1 cellular context compared by ENCODE assay signal in the genomic region with DNA sequence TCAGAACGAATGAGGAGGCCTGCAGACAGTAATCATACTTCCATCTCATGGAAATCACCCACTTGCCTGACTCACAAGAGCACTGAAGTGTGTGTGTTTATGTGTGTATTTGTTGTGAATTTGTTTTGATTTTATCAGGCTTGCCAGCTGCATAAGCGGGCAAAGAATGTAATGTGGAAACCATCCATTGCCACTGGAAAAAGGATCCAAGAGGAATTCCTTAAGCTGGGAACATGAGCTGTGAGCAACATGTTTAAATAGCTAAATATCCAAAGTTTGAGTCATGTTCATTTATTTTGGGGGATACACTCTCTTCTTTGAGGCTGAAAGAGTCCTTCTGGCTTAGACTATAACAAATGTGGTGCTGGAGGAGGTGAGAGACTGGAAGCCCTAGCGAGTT.
TF ChIP-seq lines count a peak whose summit lies in the region.

No MANE protein-coding gene starts in this region.

TF ChIP-seq in SK-N-SH, 30 proteins besides CTCF, POLR2A, EP300 and RAD21 (continued from another document):
- TF ChIP-seq YY1 (IDR thresholded peaks at IDR 0.05; ENCODE audit: low read depth) (no peak), SMC3 (IDR thresholded peaks at IDR 0.05; ENCODE audit: low read depth, low read length) (no peak), PBX3 (IDR thresholded peaks at IDR 0.05) (peak; percentile 92), NFIC (IDR thresholded peaks at IDR 0.05; ENCODE audit: borderline replicate concordance) (peak; percentile 96), USF2 (IDR thresholded peaks at IDR 0.05; ENCODE audit: borderline replicate concordance, low read depth, low read length) (no peak), CHD2 (IDR thresholded peaks at IDR 0.05; ENCODE audit: low read length, partially characterized antibody) (peak; percentile 59), MEF2A (IDR thresholded peaks at IDR 0.05; ENCODE audit: borderline replicate concordance, low read depth) (peak; percentile 64; the same call in 1 of the 2 replicates), MXI1 (IDR thresholded peaks at IDR 0.05; ENCODE audit: low read depth, low read length) (no peak), FOXJ3 (CRISPR knock-in tag; IDR thresholded peaks at IDR 0.05) (no peak), REST (IDR thresholded peaks at IDR 0.05; ENCODE audit: low read depth, low read length) (peak; percentile 77; the same call in 1 of the 2 replicates), EZH2phosphoT487 (IDR thresholded peaks at IDR 0.05; ENCODE audit: borderline replicate concordance, low read depth) (no peak)
